ENCODE assay signal across 29 cellular contexts in genomic region chr14:31230559-31230958, GRCh38. TPM values are rescaled to one million over a fixed set of nuclear protein-coding genes. Genes with fewer than 3 reads are reported as not detected.
A peak's percentile ranks its signal among the peaks of the same experiment; 100 is the strongest.
DNase-seq lines count a peak whose midpoint lies in the region; ATAC-seq, FAIRE-seq and TF ChIP-seq lines count a peak whose summit lies in the region.
"Had no signal": no experiment of that assay in that cellular context is flagged by ENCODE, and none has a peak within 500 bp of the region (broad histone marks: within the 10 kb centered on the region; RNA-seq: fewer than 3 reads in every experiment).

No MANE protein-coding gene starts in this region.

- peak overlapping the region; percentile 53; the same call in 1 of the 2 replicates for H2AFZ ChIP-seq in K562 (ENCODE audit: low read depth, low read length)

- H3K4me3 ChIP-seq in K562, result no peak overlapping the region
- no peak overlapping the region for H3K4me3 ChIP-seq in right lobe of liver
- no peak overlapping the region for H3K4me3 ChIP-seq in transverse colon
- no peak overlapping the region for H3K4me3 ChIP-seq in adrenal gland
- H3K4me3 ChIP-seq: GM23338, tibial artery had no signal

- no peaks in the 10 kb centered on the region for H3K79me2 ChIP-seq in K562 (ENCODE audit: control insufficient read depth, insufficient read depth, low read length)

- FAIRE-seq in K562 (lab: Jason Lieb, UNC), result no peak
- FAIRE-seq: bronchial epithelial cell, colon had no signal

- intact Hi-C loops in Calu3 (cut with micrococcal nuclease; ENCODE audit: unreplicated experiment), result no loop called here
- intact Hi-C loops in K562 (cut with micrococcal nuclease), result no loop called here
- intact Hi-C loops in right lobe of liver (cut with DNase I), result no loop called here
- intact Hi-C loops in transverse colon (cut with DNase I; ENCODE audit: low total_unique reads), result no loop called here
- intact Hi-C loops in adrenal gland (cut with DNase I), result no loop called here

- in situ Hi-C loops in K562 (cut with MboI) (no loop called here), transverse colon (cut with MboI; ENCODE audit: low pct_ligation_motif_present in 1 of 4, low pct_unique_long_range_greater_than_20kb in 1 of 4, low sequenced_read_pairs in 3 of 4) (no loop called here)

- BruUV-seq in Calu3 (replicated peaks; lab: Mats Ljungman, UMichigan) (no TSS peak), K562 (replicated peaks; lab: Mats Ljungman, UMichigan) (no TSS peak)

- peak overlapping the region in 1 of 2 experiments; percentile 36; a peak in 2 of 4 replicates for H3K9ac ChIP-seq in K562 (ENCODE audit: insufficient read depth in 1 of 2, low read depth in 2 of 2, low read length in 2 of 2)

- ATAC-seq in K562 (no peak), right lobe of liver (no peak), left lobe of liver (no peak), GM18519 (IDR thresholded peaks at IDR 0.05; ENCODE audit: low FRiP score, unreplicated experiment) (no peak)
- ATAC-seq: effector memory CD8-positive, alpha-beta T cell; naive thymus-derived CD8-positive, alpha-beta T cell; stimulated activated naive CD8-positive, alpha-beta T cell treated with anti-CD3 and anti-CD28 coated beads, Interleukin-15, amount 100 ng/mL, for 72 hours had no signal

- CTCF ChIA-PET in Calu3 (lab: Charles Lee), result interaction anchor here (0.6 to 2.3 kb wide), 4 partner anchors 23 to 58 kb away, joined by 3 to 10 read pairs (median 4); partner anchors contain the start of gene HECTD1
- CTCF ChIA-PET in K562 (lab: Yijun Ruan, JAX; ENCODE audit: low intra/inter-chr PET ratio), result no interaction called here

- H3K36me3 ChIP-seq in K562 (ENCODE audit: control insufficient read depth, insufficient read depth, low read length) (no peaks in the 10 kb centered on the region), right lobe of liver (no peaks in the 10 kb centered on the region), transverse colon (no peaks in the 10 kb centered on the region), adrenal gland (replicated peaks in 1 of 2) (no peaks in the 10 kb centered on the region)
- H3K36me3 ChIP-seq: SJSA1, tibial artery had no signal

- peak overlapping the region; percentile 91 for H3K27ac Mint-ChIP-seq in Calu3 (ENCODE audit: unreplicated experiment)
- H3K27ac Mint-ChIP-seq: activated naive CD4-positive, alpha-beta T cell treated with anti-CD3 and anti-CD28 coated beads for 36 hours; activated T-cell treated with anti-CD3 and anti-CD28 coated beads, Interleukin-2, amount 50 U/mL, for 72 hours; effector memory CD8-positive, alpha-beta T cell; GM23338; naive thymus-derived CD8-positive, alpha-beta T cell; stimulated activated naive CD8-positive, alpha-beta T cell treated with anti-CD3 and anti-CD28 coated beads, Interleukin-15, amount 100 ng/mL, for 72 hours had no signal

- TF ChIP-seq POLR2A in K562 (conservative IDR thresholded peaks at IDR 0.05) (no peak), right lobe of liver (IDR thresholded peaks at IDR 0.05) (no peak), transverse colon (IDR thresholded peaks at IDR 0.05) (no peak), adrenal gland (IDR thresholded peaks at IDR 0.05) (no peak)

- no peaks in the 10 kb centered on the region for H3K9me1 ChIP-seq in K562 (ENCODE audit: control insufficient read depth, insufficient read depth, low read length)

- no peaks in the 10 kb centered on the region for H3K9me3 Mint-ChIP-seq in Calu3 (ENCODE audit: low read depth, unreplicated experiment)
- H3K9me3 Mint-ChIP-seq: activated naive CD4-positive, alpha-beta T cell treated with anti-CD3 and anti-CD28 coated beads for 36 hours; activated T-cell treated with anti-CD3 and anti-CD28 coated beads, Interleukin-2, amount 50 U/mL, for 72 hours; effector memory CD8-positive, alpha-beta T cell; GM23338; HFFc6; naive thymus-derived CD8-positive, alpha-beta T cell; stimulated activated naive CD8-positive, alpha-beta T cell treated with anti-CD3 and anti-CD28 coated beads, Interleukin-15, amount 100 ng/mL, for 72 hours had no signal

- peak overlapping the region; percentile 77; the same call in 1 of the 3 replicates for H3K27ac ChIP-seq in K562 (ENCODE audit: extremely low read depth, low read depth, low read length)
- peak overlapping the region; percentile 53 to 78 (median 57) for H3K27ac ChIP-seq in right lobe of liver
- H3K27ac ChIP-seq in transverse colon, result peak overlapping the region; percentile 69 to 87 (median 79)
- H3K27ac ChIP-seq in adrenal gland, result no peak overlapping the region
- H3K27ac ChIP-seq: foreskin keratinocyte, tibial artery had no signal

- no peaks in the 10 kb centered on the region for H3K27me3 ChIP-seq in K562 (ENCODE audit: control insufficient read depth in 2 of 2, insufficient read depth in 2 of 2, low read length in 2 of 2)
- H3K27me3 ChIP-seq in right lobe of liver, result no peaks in the 10 kb centered on the region
- no peaks in the 10 kb centered on the region for H3K27me3 ChIP-seq in transverse colon
- H3K27me3 ChIP-seq in adrenal gland, result no peaks in the 10 kb centered on the region
- H3K27me3 ChIP-seq: foreskin keratinocyte, SJSA1, tibial artery had no signal

- POLR2A ChIA-PET in K562 (lab: Yijun Ruan, JAX), result interaction anchor here (0.7 to 2.5 kb wide), 5 partner anchors 11 to 28 kb away, joined by 3 to 13 read pairs (median 7); partner anchors contain the start of gene HECTD1

- peaks cover 11% of the 10 kb centered on the region for H3K36me3 Mint-ChIP-seq in Calu3 (ENCODE audit: insufficient read depth, unreplicated experiment)
- H3K36me3 Mint-ChIP-seq: naive thymus-derived CD8-positive, alpha-beta T cell had no signal

- TF ChIP-seq CTCF in Calu3 (IDR thresholded peaks at IDR 0.05; ENCODE audit: unreplicated experiment), result no peak
- no peak for TF ChIP-seq CTCF in K562 (IDR thresholded peaks at IDR 0.05 in 2 of 3, conservative IDR thresholded peaks at IDR 0.05 in 1 of 3; ENCODE audit: insufficient read depth in 2 of 3, low read depth in 1 of 3, low read length in 3 of 3)
- TF ChIP-seq CTCF in right lobe of liver (IDR thresholded peaks at IDR 0.05), result no peak
- no peak for TF ChIP-seq CTCF in transverse colon (IDR thresholded peaks at IDR 0.05)
- TF ChIP-seq CTCF in adrenal gland (IDR thresholded peaks at IDR 0.05), result no peak

- no CpG with 5 or more reads among the region's 2 CpGs for WGBS in K562 (ENCODE audit: insufficient coverage, low coverage, missing lambda C conversion rate)
- 36% methylated on average over 2 of the region's 2 CpGs for WGBS in right lobe of liver (ENCODE audit: insufficient coverage, low coverage, low lambda C conversion rate, missing lambda C conversion rate)
- WGBS in transverse colon (ENCODE audit: low coverage in 1 of 2), 2 donors, result 78 to 84% methylated on average over 2 of the region's 2 CpGs
- 71 to 91% (median 87%) methylated on average over 2 of the region's 2 CpGs for WGBS in adrenal gland, 4 donors

- no peak for TF ChIP-seq EP300 in K562 (IDR thresholded peaks at IDR 0.05; ENCODE audit: low read length)
- TF ChIP-seq EP300 in transverse colon (IDR thresholded peaks at IDR 0.05; ENCODE audit: low read depth), result no peak

- peak overlapping the region; percentile 64; the same call in 1 of the 2 replicates for H3K4me2 ChIP-seq in K562 (ENCODE audit: insufficient read depth, low read length)

- H3K4me1 ChIP-seq in K562 (replicated peaks in 1 of 2; ENCODE audit: control insufficient read depth in 2 of 2, insufficient read depth in 2 of 2, low read length in 2 of 2), result peaks cover 0 to 11% of the 10 kb centered on the region in 2 experiments; a peak in 3 of 5 replicates
- peaks cover 0 to 33% (median 7%) of the 10 kb centered on the region in 4 donors for H3K4me1 ChIP-seq in right lobe of liver
- H3K4me1 ChIP-seq in transverse colon, result peaks cover 0 to 34% (median 12%) of the 10 kb centered on the region in 4 donors
- no peaks in the 10 kb centered on the region for H3K4me1 ChIP-seq in adrenal gland (replicated peaks in 1 of 2)
- H3K4me1 ChIP-seq: tibial artery had no signal

- no peak overlapping the region for H3K4me3 Mint-ChIP-seq in Calu3 (ENCODE audit: low read depth, unreplicated experiment)
- H3K4me3 Mint-ChIP-seq: activated naive CD4-positive, alpha-beta T cell treated with anti-CD3 and anti-CD28 coated beads for 36 hours; activated T-cell treated with anti-CD3 and anti-CD28 coated beads, Interleukin-2, amount 50 U/mL, for 72 hours; effector memory CD8-positive, alpha-beta T cell; GM23338; naive thymus-derived CD8-positive, alpha-beta T cell; stimulated activated naive CD8-positive, alpha-beta T cell treated with anti-CD3 and anti-CD28 coated beads, Interleukin-15, amount 100 ng/mL, for 72 hours had no signal

- H3K27me3 Mint-ChIP-seq in Calu3 (ENCODE audit: unreplicated experiment), result no peaks in the 10 kb centered on the region
- H3K27me3 Mint-ChIP-seq: stimulated activated naive CD8-positive, alpha-beta T cell treated with anti-CD3 and anti-CD28 coated beads, Interleukin-15, amount 100 ng/mL, for 72 hours had no signal

- no peaks in the 10 kb centered on the region for H3K9me3 ChIP-seq in K562 (replicated peaks; ENCODE audit: control insufficient read depth, insufficient read depth, low read depth, low read length)
- H3K9me3 ChIP-seq in right lobe of liver, result no peaks in the 10 kb centered on the region
- no peaks in the 10 kb centered on the region for H3K9me3 ChIP-seq in transverse colon
- H3K9me3 ChIP-seq in adrenal gland (replicated peaks in 1 of 3), result no peaks in the 10 kb centered on the region
- H3K9me3 ChIP-seq: SJSA1, tibial artery had no signal

- DNase-seq in Calu3 (no peak), K562 (ENCODE audit: extremely low read depth in 1 of 4, low spot score in 3 of 4) (no peak), right lobe of liver (no peak), transverse colon (no peak), left lobe of liver (ENCODE audit: low spot score) (no peak), adrenal gland (no peak)
- DNase-seq: activated CD4-positive, alpha-beta T cell treated with anti-CD3 and anti-CD28 coated beads, Interleukin-2, amount 50 U/mL, for 4 hours; activated CD4-positive, CD25-positive, alpha-beta regulatory T cell; activated naive CD4-positive, alpha-beta T cell treated with anti-CD3 and anti-CD28 coated beads for 36 hours; activated T-cell treated with anti-CD3 and anti-CD28 coated beads, Interleukin-2, amount 50 U/mL, for 72 hours; amniotic stem cell; effector memory CD8-positive, alpha-beta T cell; foreskin keratinocyte; HFFc6; left ventricle myocardium superior; naive thymus-derived CD8-positive, alpha-beta T cell; NCI-H1105; NCI-H2029; NCI-H2227 treated with DMSO at 0.1 percent for 48 hours; NCI-H526 treated with DMSO at 0.1 percent for 48 hours; stimulated activated CD8-positive, alpha-beta memory T cell treated with anti-CD3 and anti-CD28 coated beads, Interleukin-4, amount 100 ng/mL, for 48 hours; stimulated activated naive CD8-positive, alpha-beta T cell treated with anti-CD3 and anti-CD28 coated beads, Interleukin-15, amount 100 ng/mL, for 72 hours; T-helper 1 cell; tibial artery had no signal

- no peak for TF ChIP-seq RAD21 in K562 (CRISPR knock-in tag; conservative IDR thresholded peaks at IDR 0.05 in 1 of 2, IDR thresholded peaks at IDR 0.05 in 1 of 2)

- no peaks in the 10 kb centered on the region for H4K20me1 ChIP-seq in K562 (replicated peaks; ENCODE audit: control insufficient read depth, insufficient read depth, low read length)

- H3K4me1 Mint-ChIP-seq in Calu3 (ENCODE audit: low read depth, unreplicated experiment), result peaks cover 17% of the 10 kb centered on the region
- H3K4me1 Mint-ChIP-seq: stimulated activated naive CD8-positive, alpha-beta T cell treated with anti-CD3 and anti-CD28 coated beads, Interleukin-15, amount 100 ng/mL, for 72 hours had no signal

RNA-seq across cellular contexts. Expression of gene HECTD1, which starts 23.0 kb away (rescaled TPM):
- total RNA-seq in Calu3 (2022), result 98.6 and 105 TPM in 2 replicates
- 177 and 415 TPM in 2 replicates for total RNA-seq in K562 (2011; cell fraction: chromatin; rRNA removed; ENCODE audit: low replicate concordance)
- total RNA-seq in K562 (2011; cell fraction: nucleolus; rRNA removed), result 74.5 and 93.7 TPM in 2 replicates
- total RNA-seq in K562 (2011; cell fraction: nucleoplasm; rRNA removed), result 146 and 178 TPM in 2 replicates
- 78.1 and 78.8 TPM in 2 replicates for total RNA-seq in K562 (2014; rRNA removed)
- 111 and 118 TPM in 2 replicates for total RNA-seq in K562 (2014; rRNA removed; fragmentation: Illumina TruSeq; extraction: Trizol)
- 101 and 107 TPM in 2 replicates for total RNA-seq in K562 (2015; rRNA removed; fragmentation: Illumina TruSeq; extraction: Trizol)
- 90.4 and 90.9 TPM in 2 replicates for total RNA-seq in K562 (2021)
- polyA plus RNA-seq in K562 (2011; rRNA removed), result 91.9 and 96.3 TPM in 2 replicates
- polyA plus RNA-seq in K562 (2011; cell fraction: cytosol; rRNA removed), result 33.4 and 48.7 TPM in 2 replicates
- polyA plus RNA-seq in K562 (2011; cell fraction: nucleus; rRNA removed), result 139 and 144 TPM in 2 replicates
- 50.0 and 52.2 TPM in 2 replicates for polyA plus RNA-seq in K562 (2012)
- 56.5 and 62.8 TPM in 2 replicates for polyA plus RNA-seq in K562 (2014; fragmentation: Illumina TruSeq; extraction: Trizol)
- polyA plus RNA-seq in K562 (2014; fragmentation: Nextera tagmentation; extraction: Ambion mirVana), result 10 to 100 TPM; 27.9 to 37.2 TPM
- polyA plus RNA-seq in K562 (2014; rRNA removed), result 47.9 and 48.0 TPM in 2 replicates
- polyA minus RNA-seq in K562 (2011; rRNA and poly(A)+ RNA removed), result 333 and 390 TPM in 2 replicates
- polyA minus RNA-seq in K562 (2011; cell fraction: cytosol; rRNA and poly(A)+ RNA removed), result 93.5 and 122 TPM in 2 replicates
- polyA minus RNA-seq in K562 (2011; cell fraction: nucleus; rRNA and poly(A)+ RNA removed), result 108 and 146 TPM in 2 replicates
- 100 to 1,000 TPM in 5 of 6 experiments, 10 to 100 TPM in 1; 77.2 to 167 (median 119) TPM for total RNA-seq in right lobe of liver
- 100 to 1,000 TPM; 111 to 237 (median 154) TPM for total RNA-seq in transverse colon
- 165 TPM for total RNA-seq in left lobe of liver
- total RNA-seq in adrenal gland, result 100 to 1,000 TPM; 144 to 309 (median 200) TPM
- polyA plus RNA-seq in adrenal gland, result 100 to 1,000 TPM in 1 of 3 donors, 10 to 100 TPM in 2; 77.1 to 117 (median 80.5) TPM

Comparison
In these comparisons a context has a peak if more than half of its experiments do, and no peak if none do; other contexts are left out.
1. H3K27ac ChIP-seq: peak in K562 (single experiment), right lobe of liver (3 of 3) and transverse colon (4 of 4); none in adrenal gland (0 of 5).